8 cellular contexts compared by ENCODE assay signal in genomic region chr11:5596611-5597201, GRCh38. TPM values are rescaled to one million over a fixed set of nuclear protein-coding genes. Genes with fewer than 3 reads are reported as not detected.
DNase-seq lines count a peak whose midpoint lies in the region; ATAC-seq lines count a peak whose summit lies in the region.

TSS of gene TRIM6 (plus strand) at chr11:5596637. CDS start at chr11:5596898, 261 bp downstream.

- H3K36me3 Mint-ChIP-seq in activated T-cell treated with anti-CD3 and anti-CD28 coated beads, Interleukin-2, amount 50 U/mL, for 4 hours (ENCODE audit: insufficient read depth) = no peaks in the 10 kb centered on the region
- no peaks in the 10 kb centered on the region for H3K36me3 Mint-ChIP-seq in activated T-helper 1 cell treated with anti-CD3 and anti-CD28 coated beads, Interleukin-12 subunit alpha, Interleukin-12 subunit beta, Interleukin-2, Interleukin-4 antibody, amounts not matched to agents 30 ng/mL and 10 ng/mL and 1 ng/mL, durations not matched to agents 14 hours and 24 hours and 36 hours (ENCODE audit: low read depth)

- H3K9me3 Mint-ChIP-seq in activated T-cell treated with anti-CD3 and anti-CD28 coated beads, Interleukin-2, amount 50 U/mL, for 4 hours = no peaks in the 10 kb centered on the region
- H3K9me3 Mint-ChIP-seq in activated T-helper 1 cell treated with anti-CD3 and anti-CD28 coated beads, Interleukin-12 subunit alpha, Interleukin-12 subunit beta, Interleukin-2, Interleukin-4 antibody, amounts not matched to agents 30 ng/mL and 10 ng/mL and 1 ng/mL, durations not matched to agents 14 hours and 24 hours and 36 hours = no peaks in the 10 kb centered on the region

- intact Hi-C loops in activated T-helper 1 cell treated with anti-CD3 and anti-CD28 coated beads, Interleukin-12 subunit alpha, Interleukin-12 subunit beta, Interleukin-2, Interleukin-4 antibody, amounts not matched to agents 30 ng/mL and 10 ng/mL and 1 ng/mL, durations not matched to agents 14 hours and 24 hours and 36 hours (cut with micrococcal nuclease) = loop anchor here (10.0 kb wide), 1 partner anchor 758 kb away; no protein-coding TSS in a partner anchor
- intact Hi-C loops in left cardiac atrium (cut with DNase I) = no loop called here
- intact Hi-C loops in posterior vena cava (cut with DNase I) = no loop called here

- ATAC-seq in activated T-cell treated with anti-CD3 and anti-CD28 coated beads, Interleukin-2, amount 50 U/mL, for 4 hours = peak in 1 of 2 donors; percentile 30
- ATAC-seq in HG03139 (IDR thresholded peaks at IDR 0.05; ENCODE audit: unreplicated experiment) (peak; percentile 37), left cardiac atrium (peak; percentile 68 to 90)

- H3K27me3 Mint-ChIP-seq in activated T-cell treated with anti-CD3 and anti-CD28 coated beads, Interleukin-2, amount 50 U/mL, for 4 hours (ENCODE audit: low read depth) = peaks cover 5% of the 10 kb centered on the region
- H3K27me3 Mint-ChIP-seq in activated T-helper 1 cell treated with anti-CD3 and anti-CD28 coated beads, Interleukin-12 subunit alpha, Interleukin-12 subunit beta, Interleukin-2, Interleukin-4 antibody, amounts not matched to agents 30 ng/mL and 10 ng/mL and 1 ng/mL, durations not matched to agents 14 hours and 24 hours and 36 hours (ENCODE audit: insufficient read depth) = no peaks in the 10 kb centered on the region

- peak within 1 kb of the TSS; percentile 68 for H3K4me3 Mint-ChIP-seq in activated T-cell treated with anti-CD3 and anti-CD28 coated beads, Interleukin-2, amount 50 U/mL, for 4 hours
- H3K4me3 Mint-ChIP-seq in activated T-helper 1 cell treated with anti-CD3 and anti-CD28 coated beads, Interleukin-12 subunit alpha, Interleukin-12 subunit beta, Interleukin-2, Interleukin-4 antibody, amounts not matched to agents 30 ng/mL and 10 ng/mL and 1 ng/mL, durations not matched to agents 14 hours and 24 hours and 36 hours = peak within 1 kb of the TSS; percentile 65

- H3K27ac Mint-ChIP-seq in activated T-helper 1 cell treated with anti-CD3 and anti-CD28 coated beads, Interleukin-12 subunit alpha, Interleukin-12 subunit beta, Interleukin-2, Interleukin-4 antibody, amounts not matched to agents 30 ng/mL and 10 ng/mL and 1 ng/mL, durations not matched to agents 14 hours and 24 hours and 36 hours = no peak within 1 kb of the TSS

- peaks cover 3% of the 10 kb centered on the region for H3K4me1 Mint-ChIP-seq in activated T-cell treated with anti-CD3 and anti-CD28 coated beads, Interleukin-2, amount 50 U/mL, for 4 hours (ENCODE audit: low read depth)
- H3K4me1 Mint-ChIP-seq in activated T-helper 1 cell treated with anti-CD3 and anti-CD28 coated beads, Interleukin-12 subunit alpha, Interleukin-12 subunit beta, Interleukin-2, Interleukin-4 antibody, amounts not matched to agents 30 ng/mL and 10 ng/mL and 1 ng/mL, durations not matched to agents 14 hours and 24 hours and 36 hours (ENCODE audit: low read depth) = peaks cover 11% of the 10 kb centered on the region

- no peak for DNase-seq in activated T-cell treated with anti-CD3 and anti-CD28 coated beads, Interleukin-2, amount 50 U/mL, for 4 hours
- DNase-seq in activated T-cell treated with anti-CD3 and anti-CD28 coated beads for 4 hours (no peak), left cardiac atrium (peak; percentile 60), posterior vena cava (ENCODE audit: low spot score) (peak; percentile 87), NCI-H2107 (lab: John Stamatoyannopoulos, UW) (no peak), cerebellar cortex (ENCODE audit: low spot score) (no peak)
- no peak for DNase-seq in activated T-helper 1 cell treated with anti-CD3 and anti-CD28 coated beads, Interleukin-12 subunit alpha, Interleukin-12 subunit beta, Interleukin-2, Interleukin-4 antibody, amounts not matched to agents 30 ng/mL and 10 ng/mL and 1 ng/mL, durations not matched to agents 14 hours and 24 hours and 36 hours (ENCODE audit: low spot score)

RNA-seq across cellular contexts. Expression of gene TRIM6, which starts in this region (rescaled TPM):
- total RNA-seq in activated T-cell treated with anti-CD3 and anti-CD28 coated beads, Interleukin-2, amount 50 U/mL, for 4 hours = under 1 TPM in 2 of 3 donors, not detected in 1; 0.14 to 0.30 TPM
- 0.34 and 0.54 TPM in 2 replicates for total RNA-seq in activated T-helper 1 cell treated with anti-CD3 and anti-CD28 coated beads, Interleukin-12 subunit alpha, Interleukin-12 subunit beta, Interleukin-2, Interleukin-4 antibody, amounts not matched to agents 30 ng/mL and 10 ng/mL and 1 ng/mL, durations not matched to agents 14 hours and 24 hours and 36 hours
- total RNA-seq in left cardiac atrium (1 to 10 TPM; 1.1 to 1.2 TPM), posterior vena cava (1 to 10 TPM; 1.8 to 3.2 TPM)

Comparison
In these comparisons a context has a peak if more than half of its experiments do, and no peak if none do; other contexts are left out.
1. DNase-seq: peak in left cardiac atrium (single experiment) and posterior vena cava (single experiment); none in activated T-cell treated with anti-CD3 and anti-CD28 coated beads, Interleukin-2, amount 50 U/mL, for 4 hours (single experiment), activated T-cell treated with anti-CD3 and anti-CD28 coated beads for 4 hours (single experiment), activated T-helper 1 cell treated with anti-CD3 and anti-CD28 coated beads, Interleukin-12 subunit alpha, Interleukin-12 subunit beta, Interleukin-2, Interleukin-4 antibody, amounts not matched to agents 30 ng/mL and 10 ng/mL and 1 ng/mL, durations not matched to agents 14 hours and 24 hours and 36 hours (single experiment), NCI-H2107 (single experiment) and cerebellar cortex (single experiment).